18 cellular contexts compared by ENCODE assay signal in the genomic region with DNA sequence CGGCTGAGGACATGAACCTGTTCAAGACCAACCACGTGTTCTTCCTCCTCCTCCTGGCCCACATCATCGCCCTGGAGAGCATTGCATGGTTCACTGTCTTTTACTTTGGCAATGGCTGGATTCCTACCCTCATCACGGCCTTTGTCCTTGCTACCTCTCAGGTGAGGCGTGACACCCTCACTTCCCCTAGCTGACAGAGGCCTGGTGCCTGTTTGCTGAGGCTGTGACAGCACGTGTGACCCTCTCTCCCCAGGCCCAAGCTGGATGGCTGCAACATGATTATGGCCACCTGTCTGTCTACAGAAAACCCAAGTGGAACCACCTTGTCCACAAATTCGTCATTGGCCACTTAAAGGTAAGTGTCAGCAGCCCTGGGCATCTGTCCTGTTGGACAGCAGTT.
"Had no signal": no experiment of that assay in that cellular context is flagged by ENCODE, and none has a peak within 500 bp of the region (broad histone marks: within the 10 kb centered on the region; RNA-seq: fewer than 3 reads in every experiment).

No MANE protein-coding gene starts in this region.

- H3K4me3 ChIP-seq: hepatocyte, smooth muscle cell, testis, tibial nerve had no signal

- H3K4me2 ChIP-seq: hepatocyte, smooth muscle cell had no signal

- H3K4me3 Mint-ChIP-seq: dendritic cell treated with granulocyte-macrophage colony-stimulating factor and Interleukin-4, amounts not matched to agents 40 ng/mL and 50 ng/mL, for 4 days; effector memory CD8-positive, alpha-beta T cell; naive thymus-derived CD4-positive, alpha-beta T cell; stimulated activated effector memory CD8-positive, alpha-beta T cell treated with anti-CD3 and anti-CD28 coated beads, Interleukin-12 subunit alpha, Interleukin-12 subunit beta, amount 100 ng/mL, for 72 hours had no signal

- H3K4me1 ChIP-seq: foreskin keratinocyte had no signal

- H2AFZ ChIP-seq: hepatocyte had no signal

- H3K9me3 ChIP-seq: testis, tibial nerve had no signal

- H3K27me3 Mint-ChIP-seq: dendritic cell treated with granulocyte-macrophage colony-stimulating factor and Interleukin-4, amounts not matched to agents 40 ng/mL and 50 ng/mL, for 4 days; effector memory CD8-positive, alpha-beta T cell; progenitor cell of endocrine pancreas had no signal

- H3K9me3 Mint-ChIP-seq: dendritic cell treated with granulocyte-macrophage colony-stimulating factor and Interleukin-4, amounts not matched to agents 40 ng/mL and 50 ng/mL, for 4 days; effector memory CD8-positive, alpha-beta T cell; naive thymus-derived CD4-positive, alpha-beta T cell; stimulated activated effector memory CD8-positive, alpha-beta T cell treated with anti-CD3 and anti-CD28 coated beads, Interleukin-12 subunit alpha, Interleukin-12 subunit beta, amount 100 ng/mL, for 72 hours had no signal

- DNase-seq: effector memory CD8-positive, alpha-beta T cell; foreskin keratinocyte; head of caudate nucleus; kidney glomerular epithelial cell; mammary epithelial cell; naive thymus-derived CD4-positive, alpha-beta T cell; right cardiac atrium; stimulated activated CD4-positive, alpha-beta T cell treated with anti-CD3 and anti-CD28 coated beads, Interleukin-4, amount 100 ng/mL, for 1 hour; stimulated activated CD8-positive, alpha-beta memory T cell treated with anti-CD3 and anti-CD28 coated beads, Interleukin-4, amount 100 ng/mL, for 48 hours; stimulated activated naive CD8-positive, alpha-beta T cell treated with anti-CD3 and anti-CD28 coated beads, Interleukin-15, Interleukin-2, amounts not matched to agents 100 U/mL and 50 U/mL, for 24 hours; testis had no signal

- H3K27ac ChIP-seq: foreskin keratinocyte, hepatocyte, testis had no signal

- ATAC-seq: effector memory CD8-positive, alpha-beta T cell; foreskin keratinocyte; naive thymus-derived CD4-positive, alpha-beta T cell; right cardiac atrium; stimulated activated effector memory CD8-positive, alpha-beta T cell treated with anti-CD3 and anti-CD28 coated beads, Interleukin-12 subunit alpha, Interleukin-12 subunit beta, amount 100 ng/mL, for 72 hours; stimulated activated naive CD8-positive, alpha-beta T cell treated with anti-CD3 and anti-CD28 coated beads, Interleukin-15, Interleukin-2, amounts not matched to agents 100 U/mL and 50 U/mL, for 24 hours had no signal

- FAIRE-seq: colon had no signal

- H3K27ac Mint-ChIP-seq: dendritic cell treated with granulocyte-macrophage colony-stimulating factor and Interleukin-4, amounts not matched to agents 40 ng/mL and 50 ng/mL, for 4 days; effector memory CD8-positive, alpha-beta T cell; naive thymus-derived CD4-positive, alpha-beta T cell; progenitor cell of endocrine pancreas; stimulated activated effector memory CD8-positive, alpha-beta T cell treated with anti-CD3 and anti-CD28 coated beads, Interleukin-12 subunit alpha, Interleukin-12 subunit beta, amount 100 ng/mL, for 72 hours had no signal

- H3K27me3 ChIP-seq: foreskin keratinocyte, hepatocyte, testis, tibial nerve had no signal
